Comparison of ENCODE assay signal across 8 cellular contexts in genomic region chr10:91908358-91909177, GRCh38. TPM values are rescaled to one million over a fixed set of nuclear protein-coding genes. Genes with fewer than 3 reads are reported as not detected.
DNase-seq lines count a peak whose midpoint lies in the region; ATAC-seq and TF ChIP-seq lines count a peak whose summit lies in the region.

No MANE protein-coding gene starts in this region.

- H3K36me3 ChIP-seq in kidney epithelial cell (ENCODE audit: control insufficient read depth, insufficient read depth, low read length), result no peaks in the 10 kb centered on the region

- no peaks in the 10 kb centered on the region for H3K27me3 ChIP-seq in kidney epithelial cell (ENCODE audit: control insufficient read depth, insufficient read depth, low read length)

- H3K4me3 ChIP-seq in kidney epithelial cell (ENCODE audit: low read depth, low read length), result peak overlapping the region; percentile 52

- H3K4me3 Mint-ChIP-seq in activated B cell treated with CpG ODN at 0.5 μM for 24 hours, result peak overlapping the region; percentile 92
- H3K4me3 Mint-ChIP-seq in central memory CD8-positive, alpha-beta T cell, result peak overlapping the region; percentile 92

- peak overlapping the region; percentile 86 for H3K27ac Mint-ChIP-seq in activated B cell treated with CpG ODN at 0.5 μM for 24 hours
- H3K27ac Mint-ChIP-seq in central memory CD8-positive, alpha-beta T cell (ENCODE audit: low read depth), result peak overlapping the region; percentile 86

- H3K9me3 Mint-ChIP-seq in activated B cell treated with CpG ODN at 0.5 μM for 24 hours, result peaks cover 2% of the 10 kb centered on the region
- no peaks in the 10 kb centered on the region for H3K9me3 Mint-ChIP-seq in central memory CD8-positive, alpha-beta T cell

- POLR2A ChIA-PET in activated B cell treated with CpG ODN at 0.5 μM for 24 hours (lab: Charles Lee), result interaction anchor here (1.0 to 3.1 kb wide), 8 partner anchors 15 to 1037 kb away, joined by 3 to 47 read pairs (median 4); partner anchors contain the start of genes BTAF1, RPP30 and TNKS2

- ATAC-seq in GM18861 (IDR thresholded peaks at IDR 0.05; ENCODE audit: unreplicated experiment), result peak; percentile 92
- ATAC-seq in HG03066 (IDR thresholded peaks at IDR 0.05; ENCODE audit: low read depth, unreplicated experiment), result peak; percentile 91
- peak; percentile 84 for ATAC-seq in activated B cell treated with CpG ODN at 0.5 μM for 24 hours (ENCODE audit: low read depth)
- peak; percentile 92 for ATAC-seq in central memory CD8-positive, alpha-beta T cell (replicated peaks; ENCODE audit: extremely low read depth, poor library complexity, severe bottlenecking)

- H3K36me3 Mint-ChIP-seq in activated B cell treated with CpG ODN at 0.5 μM for 24 hours (ENCODE audit: low read depth), result peaks cover 2% of the 10 kb centered on the region
- peaks cover 9% of the 10 kb centered on the region for H3K36me3 Mint-ChIP-seq in central memory CD8-positive, alpha-beta T cell (ENCODE audit: insufficient read depth)

- CTCF ChIA-PET in activated B cell treated with CpG ODN at 0.5 μM for 24 hours (lab: Charles Lee), result interaction anchor here (1.1 to 2.5 kb wide), 6 partner anchors 9 to 150 kb away, joined by 3 to 18 read pairs (median 6); partner anchors contain the start of gene BTAF1

- TF ChIP-seq CTCF in activated B cell treated with CpG ODN at 0.5 μM for 24 hours (IDR thresholded peaks at IDR 0.05) (no peak), kidney epithelial cell (IDR thresholded peaks at IDR 0.05; ENCODE audit: insufficient read depth, low read length, poor library complexity, severe bottlenecking) (peak; percentile 34)

- H3K4me1 Mint-ChIP-seq in activated B cell treated with CpG ODN at 0.5 μM for 24 hours, result peaks cover 19% of the 10 kb centered on the region
- peaks cover 28% of the 10 kb centered on the region for H3K4me1 Mint-ChIP-seq in central memory CD8-positive, alpha-beta T cell

- H3K27me3 Mint-ChIP-seq in activated B cell treated with CpG ODN at 0.5 μM for 24 hours, result peaks cover 3% of the 10 kb centered on the region
- peaks cover 11% of the 10 kb centered on the region for H3K27me3 Mint-ChIP-seq in central memory CD8-positive, alpha-beta T cell

- DNase-seq in AG08395 (ENCODE audit: low spot score) (peak; percentile 74), NCI-H2171 (lab: John Stamatoyannopoulos, UW) (peak; percentile 41), activated B cell treated with CpG ODN at 0.5 μM for 24 hours (peak; percentile 74), kidney epithelial cell (ENCODE audit: low read depth) (no peak)
- peak; percentile 50 to 58 for DNase-seq in central memory CD8-positive, alpha-beta T cell (ENCODE audit: low spot score in 2 of 2)
- DNase-seq in stimulated activated CD4-positive, alpha-beta T cell treated with anti-CD3 and anti-CD28 coated beads, Interleukin-1b, Interleukin-23, amount 100 ng/mL, for 1 hour (ENCODE audit: low read depth in 2 of 2), result peak; percentile 15 to 53

- intact Hi-C loops in activated B cell treated with CpG ODN at 0.5 μM for 24 hours (cut with micrococcal nuclease), result loop anchor here (1.0 to 5.0 kb wide), 8 partner anchors 15 to 1036 kb away; partner anchors contain the start of genes BTAF1, HECTD2, RPP30 and TNKS2

RNA-seq across cellular contexts. Expression of gene FGFBP3, which starts 0.7 kb away (rescaled TPM):
- total RNA-seq in activated B cell treated with CpG ODN at 0.5 μM for 24 hours (1.8 and 2.0 TPM in 2 replicates), kidney epithelial cell (0.42 and 1.2 TPM in 2 replicates)

RNA-seq across cellular contexts. Expression of gene BTAF1, which starts 15.0 kb away (rescaled TPM):
- total RNA-seq in activated B cell treated with CpG ODN at 0.5 μM for 24 hours, result 63.4 and 74.7 TPM in 2 replicates
- total RNA-seq in kidney epithelial cell, result 27.2 and 33.3 TPM in 2 replicates
